1 cellular context compared by ENCODE assay signal in the genomic region with DNA sequence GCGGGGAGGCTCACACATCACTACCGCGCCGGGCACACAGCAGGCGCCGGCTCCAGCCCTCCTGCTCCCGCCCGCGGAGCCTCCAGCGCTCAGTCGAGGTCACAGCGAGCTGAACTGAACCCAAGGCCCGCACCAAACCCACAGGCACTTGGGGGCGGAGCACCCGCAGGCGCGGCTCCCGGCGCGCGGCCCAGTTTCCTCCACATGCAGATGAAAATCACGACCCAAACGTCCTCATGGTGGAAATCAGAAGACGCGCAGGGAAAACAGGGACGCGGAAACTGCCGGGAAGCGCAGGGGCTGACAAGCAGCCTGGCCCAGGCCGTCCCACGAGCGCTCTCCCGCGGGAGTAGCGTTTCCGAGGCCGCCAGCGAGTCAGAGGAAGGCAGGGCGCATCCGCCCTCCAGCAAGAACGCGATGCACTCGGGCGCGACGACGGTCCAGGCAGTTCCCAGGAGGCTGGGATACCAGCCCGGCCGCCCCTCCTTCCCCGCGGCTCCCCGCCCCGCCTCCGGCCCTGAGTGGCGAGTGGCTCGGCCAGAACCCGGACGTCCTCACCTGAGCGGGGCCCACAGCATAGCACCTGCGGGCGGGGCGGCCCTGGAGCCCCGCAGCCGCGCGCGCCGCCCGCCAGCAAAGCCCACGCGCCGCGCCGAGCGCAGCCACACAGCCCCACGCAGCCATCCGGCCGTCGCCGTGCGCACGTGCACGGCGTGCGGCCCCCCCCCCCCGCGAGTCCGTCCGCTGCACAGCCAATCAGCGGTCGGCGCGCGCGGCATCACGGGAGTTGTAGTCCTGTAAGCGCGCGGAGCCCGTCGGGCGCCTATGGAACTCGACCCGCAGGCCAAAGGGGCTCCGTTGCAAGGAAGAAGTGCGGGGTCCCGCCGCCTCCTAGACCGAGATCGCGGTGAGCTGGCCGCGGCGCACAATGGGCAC.
A peak's percentile ranks its signal among the peaks of the same experiment; 100 is the strongest.
TF ChIP-seq lines count a peak whose summit lies in the region.

Gene HDHD5, minus strand, starts transcription at position 710 of the 936 bp plus-strand sequence. Its CDS starts 26 bp downstream, at position 684.

TF ChIP-seq in HEK293, 187 proteins besides CTCF, POLR2A, EP300 and RAD21 (continued from another document and continues in another):
- TF ChIP-seq, protein P1, sequence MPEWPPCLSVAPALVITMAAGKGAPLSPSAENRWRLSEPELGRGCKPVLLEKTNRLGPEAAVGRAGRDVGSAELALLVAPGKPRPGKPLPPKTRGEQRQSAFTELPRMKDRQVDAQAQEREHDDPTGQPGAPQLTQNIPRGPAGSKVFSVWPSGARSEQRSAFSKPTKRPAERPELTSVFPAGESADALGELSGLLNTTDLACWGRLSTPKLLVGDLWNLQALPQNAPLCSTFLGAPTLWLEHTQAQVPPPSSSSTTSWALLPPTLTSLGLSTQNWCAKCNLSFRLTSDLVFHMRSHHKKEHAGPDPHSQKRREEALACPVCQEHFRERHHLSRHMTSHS (tag by site-specific recombination; IDR thresholded peaks at IDR 0.05), result no peak
- no peak for TF ChIP-seq ZNF510 (tag by site-specific recombination; IDR thresholded peaks at IDR 0.05; ENCODE audit: insufficient replicate concordance)
- no peak for TF ChIP-seq TCF7L2 (IDR thresholded peaks at IDR 0.05; ENCODE audit: borderline replicate concordance, low read depth, low read length)
- peak; percentile 66; the same call in 1 of the 2 replicates for TF ChIP-seq ZNF600 (tag by site-specific recombination; IDR thresholded peaks at IDR 0.05)
- no peak for TF ChIP-seq ZSCAN18 (tag by site-specific recombination; IDR thresholded peaks at IDR 0.05)
- TF ChIP-seq ZNF223 (tag by site-specific recombination; IDR thresholded peaks at IDR 0.05), result peak; percentile 62; the same call in 1 of the 2 replicates
- peak; percentile 84 for TF ChIP-seq ZNF501 (tag by site-specific recombination; IDR thresholded peaks at IDR 0.05)
- TF ChIP-seq MYNN (tag by site-specific recombination; IDR thresholded peaks at IDR 0.05; ENCODE audit: borderline replicate concordance), result no peak
- TF ChIP-seq ZFP37 (tag by site-specific recombination; IDR thresholded peaks at IDR 0.05), result peak; percentile 74
- TF ChIP-seq ZNF596 (tag by site-specific recombination; IDR thresholded peaks at IDR 0.05), result no peak
- no peak for TF ChIP-seq ZNF549 (tag by site-specific recombination; IDR thresholded peaks at IDR 0.05)
- TF ChIP-seq, protein P2, sequence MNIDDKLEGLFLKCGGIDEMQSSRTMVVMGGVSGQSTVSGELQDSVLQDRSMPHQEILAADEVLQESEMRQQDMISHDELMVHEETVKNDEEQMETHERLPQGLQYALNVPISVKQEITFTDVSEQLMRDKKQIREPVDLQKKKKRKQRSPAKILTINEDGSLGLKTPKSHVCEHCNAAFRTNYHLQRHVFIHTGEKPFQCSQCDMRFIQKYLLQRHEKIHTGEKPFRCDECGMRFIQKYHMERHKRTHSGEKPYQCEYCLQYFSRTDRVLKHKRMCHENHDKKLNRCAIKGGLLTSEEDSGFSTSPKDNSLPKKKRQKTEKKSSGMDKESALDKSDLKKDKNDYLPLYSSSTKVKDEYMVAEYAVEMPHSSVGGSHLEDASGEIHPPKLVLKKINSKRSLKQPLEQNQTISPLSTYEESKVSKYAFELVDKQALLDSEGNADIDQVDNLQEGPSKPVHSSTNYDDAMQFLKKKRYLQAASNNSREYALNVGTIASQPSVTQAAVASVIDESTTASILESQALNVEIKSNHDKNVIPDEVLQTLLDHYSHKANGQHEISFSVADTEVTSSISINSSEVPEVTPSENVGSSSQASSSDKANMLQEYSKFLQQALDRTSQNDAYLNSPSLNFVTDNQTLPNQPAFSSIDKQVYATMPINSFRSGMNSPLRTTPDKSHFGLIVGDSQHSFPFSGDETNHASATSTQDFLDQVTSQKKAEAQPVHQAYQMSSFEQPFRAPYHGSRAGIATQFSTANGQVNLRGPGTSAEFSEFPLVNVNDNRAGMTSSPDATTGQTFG (tag by site-specific recombination; IDR thresholded peaks at IDR 0.05; ENCODE audit: borderline replicate concordance), result no peak
- no peak for TF ChIP-seq ZNF544 (tag by site-specific recombination; IDR thresholded peaks at IDR 0.05)
- no peak for TF ChIP-seq FEZF1 (tag by site-specific recombination; IDR thresholded peaks at IDR 0.05)
- no peak for TF ChIP-seq HOXD13 (CRISPR knock-in tag; IDR thresholded peaks at IDR 0.05; ENCODE audit: borderline replicate concordance)
- no peak for TF ChIP-seq TRIM28 (IDR thresholded peaks at IDR 0.05; ENCODE audit: borderline replicate concordance, low read length)
- peak; percentile 32; the same call in 1 of the 2 replicates for TF ChIP-seq ZNF629 (tag by site-specific recombination; IDR thresholded peaks at IDR 0.05)
- no peak for TF ChIP-seq ZNF169 (tag by site-specific recombination; IDR thresholded peaks at IDR 0.05)
- 0 out of 2 replicates have a peak, but pooled peaks have one; percentile 31 for TF ChIP-seq ZNF639 (tag by site-specific recombination; IDR thresholded peaks at IDR 0.05)
- TF ChIP-seq KLF1 (tag by site-specific recombination; IDR thresholded peaks at IDR 0.05), result peak; percentile 65
- TF ChIP-seq ZNF341 (tag by site-specific recombination; IDR thresholded peaks at IDR 0.05; ENCODE audit: low read depth), result peak; percentile 93
- no peak for TF ChIP-seq ZNF610 (tag by site-specific recombination; IDR thresholded peaks at IDR 0.05; ENCODE audit: borderline replicate concordance)
- TF ChIP-seq MZF1 (tag by site-specific recombination; IDR thresholded peaks at IDR 0.05; ENCODE audit: borderline replicate concordance), result no peak
- TF ChIP-seq REST (tag by site-specific recombination; IDR thresholded peaks at IDR 0.05), result no peak
- no peak for TF ChIP-seq GLI4 (tag by site-specific recombination; IDR thresholded peaks at IDR 0.05)
- TF ChIP-seq GLIS2 (tag by site-specific recombination; IDR thresholded peaks at IDR 0.05), result peak; percentile 87
- TF ChIP-seq ZNF792 (tag by site-specific recombination; IDR thresholded peaks at IDR 0.05), result no peak
- TF ChIP-seq ZBTB49 (tag by site-specific recombination; IDR thresholded peaks at IDR 0.05; ENCODE audit: low read depth), result no peak
- no peak for TF ChIP-seq ZNF24 (tag by site-specific recombination; IDR thresholded peaks at IDR 0.05)
- no peak for TF ChIP-seq ZNF626 (tag by site-specific recombination; IDR thresholded peaks at IDR 0.05)
- TF ChIP-seq KLF9 (tag by site-specific recombination; IDR thresholded peaks at IDR 0.05; ENCODE audit: low read depth), result peak; percentile 75
- TF ChIP-seq, protein P3, sequence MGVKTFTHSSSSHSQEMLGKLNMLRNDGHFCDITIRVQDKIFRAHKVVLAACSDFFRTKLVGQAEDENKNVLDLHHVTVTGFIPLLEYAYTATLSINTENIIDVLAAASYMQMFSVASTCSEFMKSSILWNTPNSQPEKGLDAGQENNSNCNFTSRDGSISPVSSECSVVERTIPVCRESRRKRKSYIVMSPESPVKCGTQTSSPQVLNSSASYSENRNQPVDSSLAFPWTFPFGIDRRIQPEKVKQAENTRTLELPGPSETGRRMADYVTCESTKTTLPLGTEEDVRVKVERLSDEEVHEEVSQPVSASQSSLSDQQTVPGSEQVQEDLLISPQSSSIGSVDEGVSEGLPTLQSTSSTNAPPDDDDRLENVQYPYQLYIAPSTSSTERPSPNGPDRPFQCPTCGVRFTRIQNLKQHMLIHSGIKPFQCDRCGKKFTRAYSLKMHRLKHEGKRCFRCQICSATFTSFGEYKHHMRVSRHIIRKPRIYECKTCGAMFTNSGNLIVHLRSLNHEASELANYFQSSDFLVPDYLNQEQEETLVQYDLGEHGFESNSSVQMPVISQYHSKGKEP (tag by site-specific recombination; IDR thresholded peaks at IDR 0.05), result no peak
- TF ChIP-seq ZNF48 (tag by site-specific recombination; IDR thresholded peaks at IDR 0.05), result no peak
- no peak for TF ChIP-seq ZNF157 (tag by site-specific recombination; IDR thresholded peaks at IDR 0.05)
- peak; percentile 50; the same call in 1 of the 2 replicates for TF ChIP-seq ZNF423 (tag by site-specific recombination; IDR thresholded peaks at IDR 0.05)
- TF ChIP-seq PRDM1 (tag by site-specific recombination; IDR thresholded peaks at IDR 0.05), result no peak
- TF ChIP-seq ZNF174 (tag by site-specific recombination; IDR thresholded peaks at IDR 0.05), result no peak
- TF ChIP-seq ZNF211 (tag by site-specific recombination; IDR thresholded peaks at IDR 0.05; ENCODE audit: low read depth), result no peak
- TF ChIP-seq ZNF239 (tag by site-specific recombination; IDR thresholded peaks at IDR 0.05), result no peak
- peak; percentile 37 for TF ChIP-seq ZFHX2 (tag by site-specific recombination; conservative IDR thresholded peaks at IDR 0.05)
- no peak for TF ChIP-seq ZNF658 (tag by site-specific recombination; IDR thresholded peaks at IDR 0.05)
- TF ChIP-seq KLF8 (tag by site-specific recombination; IDR thresholded peaks at IDR 0.05), result peak; percentile 91
- TF ChIP-seq ZNF529 (tag by site-specific recombination; IDR thresholded peaks at IDR 0.05; ENCODE audit: insufficient replicate concordance), result no peak
- TF ChIP-seq, protein P4, sequence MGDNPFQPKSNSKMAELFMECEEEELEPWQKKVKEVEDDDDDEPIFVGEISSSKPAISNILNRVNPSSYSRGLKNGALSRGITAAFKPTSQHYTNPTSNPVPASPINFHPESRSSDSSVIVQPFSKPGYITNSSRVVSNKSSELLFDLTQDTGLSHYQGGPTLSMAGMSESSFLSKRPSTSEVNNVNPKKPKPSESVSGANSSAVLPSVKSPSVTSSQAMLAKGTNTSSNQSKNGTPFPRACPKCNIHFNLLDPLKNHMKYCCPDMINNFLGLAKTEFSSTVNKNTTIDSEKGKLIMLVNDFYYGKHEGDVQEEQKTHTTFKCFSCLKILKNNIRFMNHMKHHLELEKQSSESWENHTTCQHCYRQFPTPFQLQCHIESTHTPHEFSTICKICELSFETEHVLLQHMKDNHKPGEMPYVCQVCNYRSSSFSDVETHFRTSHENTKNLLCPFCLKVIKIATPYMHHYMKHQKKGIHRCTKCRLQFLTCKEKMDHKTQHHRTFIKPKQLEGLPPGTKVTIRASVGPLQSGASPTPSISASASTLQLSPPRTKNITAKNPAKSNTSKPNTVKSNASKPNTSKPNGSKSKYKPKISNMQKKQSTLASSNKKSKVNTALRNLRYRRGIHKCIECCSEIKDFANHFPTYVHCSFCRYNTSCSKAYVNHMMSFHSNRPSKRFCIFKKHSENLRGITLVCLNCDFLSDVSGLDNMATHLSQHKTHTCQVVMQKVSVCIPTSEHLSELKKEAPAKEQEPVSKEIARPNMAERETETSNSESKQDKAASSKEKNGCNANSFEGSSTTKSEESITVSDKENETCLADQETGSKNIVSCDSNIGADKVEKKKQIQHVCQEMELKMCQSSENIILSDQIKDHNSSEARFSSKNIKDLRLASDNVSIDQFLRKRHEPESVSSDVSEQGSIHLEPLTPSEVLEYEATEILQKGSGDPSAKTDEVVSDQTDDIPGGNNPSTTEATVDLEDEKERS (tag by site-specific recombination; IDR thresholded peaks at IDR 0.05), result peak; percentile 60; the same call in 1 of the 2 replicates
